1 cellular context compared by ENCODE assay signal in the genomic region with DNA sequence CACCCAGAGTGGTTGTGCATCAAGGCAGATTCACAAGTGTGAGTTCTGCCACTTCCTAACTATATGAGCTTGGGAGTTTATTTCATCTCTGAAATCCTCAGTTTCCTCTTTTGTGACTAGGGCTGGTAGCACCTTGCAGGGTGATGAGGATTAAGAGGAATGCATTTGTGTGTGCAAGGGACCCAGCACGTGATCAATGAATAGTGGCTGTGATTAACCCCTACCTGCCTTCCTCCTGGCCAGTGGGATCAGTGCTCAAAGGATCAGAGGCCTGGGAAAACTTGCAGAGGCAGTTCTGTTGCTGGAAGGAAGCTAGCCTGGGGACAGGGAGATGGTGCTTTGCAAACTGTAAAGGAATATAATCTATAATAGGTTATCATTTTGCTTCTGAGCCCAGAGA.
TF ChIP-seq lines count a peak whose summit lies in the region.

No MANE protein-coding gene starts in this region.

TF ChIP-seq in HepG2, 621 proteins besides CTCF, POLR2A, EP300 and RAD21 (continues in another document):
- TF ChIP-seq ZBED4 (CRISPR knock-in tag; IDR thresholded peaks at IDR 0.05; ENCODE audit: borderline replicate concordance) (no peak), RAD51 (IDR thresholded peaks at IDR 0.05; ENCODE audit: borderline replicate concordance) (peak; percentile 33; the same call in 1 of the 2 replicates), KDM2A (CRISPR knock-in tag; IDR thresholded peaks at IDR 0.05; ENCODE audit: borderline replicate concordance, low read depth) (0 out of 2 replicates have a peak, but pooled peaks have one; percentile 2), ZNF782 (CRISPR knock-in tag; IDR thresholded peaks at IDR 0.05; ENCODE audit: borderline replicate concordance) (no peak), NR1H2 (CRISPR knock-in tag; IDR thresholded peaks at IDR 0.05; ENCODE audit: borderline replicate concordance, low read depth) (no peak), EEA1 (CRISPR knock-in tag; IDR thresholded peaks at IDR 0.05; ENCODE audit: borderline replicate concordance) (no peak), HDAC2 (CRISPR knock-in tag; IDR thresholded peaks at IDR 0.05) (peak; percentile 40; the same call in 1 of the 2 replicates), BHLHE40 (IDR thresholded peaks at IDR 0.05; ENCODE audit: low read length) (peak; percentile 88), TEAD3 (CRISPR knock-in tag; optimal IDR thresholded peaks at IDR 0.05; ENCODE audit: borderline replicate concordance) (peak; percentile 17), THRA (CRISPR knock-in tag; IDR thresholded peaks at IDR 0.05; ENCODE audit: borderline replicate concordance) (no peak), ERF (CRISPR knock-in tag; IDR thresholded peaks at IDR 0.05) (0 out of 2 replicates have a peak, but pooled peaks have one; percentile 8), ZNF510 (CRISPR knock-in tag; IDR thresholded peaks at IDR 0.05; ENCODE audit: low read depth) (no peak), POGZ (CRISPR knock-in tag; IDR thresholded peaks at IDR 0.05) (no peak), MLX (CRISPR knock-in tag; IDR thresholded peaks at IDR 0.05) (peak; percentile 69; the same call in 1 of the 2 replicates), AHR (CRISPR knock-in tag; IDR thresholded peaks at IDR 0.05) (no peak), GTF2F1 (IDR thresholded peaks at IDR 0.05; ENCODE audit: low read length) (no peak), ELF1 (CRISPR knock-in tag; IDR thresholded peaks at IDR 0.05) (no peak), ZNF777 (CRISPR knock-in tag; IDR thresholded peaks at IDR 0.05) (no peak), KAT7 (CRISPR knock-in tag; IDR thresholded peaks at IDR 0.05; ENCODE audit: borderline replicate concordance) (no peak), ZNF547 (CRISPR knock-in tag; IDR thresholded peaks at IDR 0.05) (0 out of 2 replicates have a peak, but pooled peaks have one; percentile 1), NCOR1 (IDR thresholded peaks at IDR 0.05; ENCODE audit: borderline replicate concordance, low read length) (no peak), ZNF781 (CRISPR knock-in tag; IDR thresholded peaks at IDR 0.05; ENCODE audit: borderline replicate concordance, not compliant biosample characterization) (peak; percentile 4), DMAP1 (CRISPR knock-in tag; IDR thresholded peaks at IDR 0.05) (0 out of 2 replicates have a peak, but pooled peaks have one; percentile 16), SOX13 (IDR thresholded peaks at IDR 0.05) (no peak), SOX13 (CRISPR knock-in tag; conservative IDR thresholded peaks at IDR 0.05 in 1 of 2, IDR thresholded peaks at IDR 0.05 in 1 of 2) (peak in 1 of 2 experiments; percentile 26; a peak in 1 of 4 replicates), BATF2 (CRISPR knock-in tag; IDR thresholded peaks at IDR 0.05) (no peak), ZNF749 (CRISPR knock-in tag; IDR thresholded peaks at IDR 0.05; ENCODE audit: borderline replicate concordance) (no peak), FOXP1 (IDR thresholded peaks at IDR 0.05) (no peak), FOXP1 (CRISPR knock-in tag; IDR thresholded peaks at IDR 0.05) (no peak), TOE1 (CRISPR knock-in tag; IDR thresholded peaks at IDR 0.05) (0 out of 2 replicates have a peak, but pooled peaks have one; percentile 8), TP53 (CRISPR knock-in tag; conservative IDR thresholded peaks at IDR 0.05) (no peak), ZMAT5 (CRISPR knock-in tag; IDR thresholded peaks at IDR 0.05; ENCODE audit: borderline replicate concordance, low read depth) (no peak), ZNF567 (CRISPR knock-in tag; IDR thresholded peaks at IDR 0.05; ENCODE audit: borderline replicate concordance) (0 out of 2 replicates have a peak, but pooled peaks have one; percentile 20), PHF21A (CRISPR knock-in tag; IDR thresholded peaks at IDR 0.05) (no peak), ZFX (CRISPR knock-in tag; IDR thresholded peaks at IDR 0.05; ENCODE audit: low read depth) (peak; percentile 45), ZNF652 (CRISPR knock-in tag; IDR thresholded peaks at IDR 0.05; ENCODE audit: borderline replicate concordance, low read depth) (peak; percentile 95), PITX1 (CRISPR knock-in tag; IDR thresholded peaks at IDR 0.05) (peak; percentile 75)
- TF ChIP-seq, protein P1, sequence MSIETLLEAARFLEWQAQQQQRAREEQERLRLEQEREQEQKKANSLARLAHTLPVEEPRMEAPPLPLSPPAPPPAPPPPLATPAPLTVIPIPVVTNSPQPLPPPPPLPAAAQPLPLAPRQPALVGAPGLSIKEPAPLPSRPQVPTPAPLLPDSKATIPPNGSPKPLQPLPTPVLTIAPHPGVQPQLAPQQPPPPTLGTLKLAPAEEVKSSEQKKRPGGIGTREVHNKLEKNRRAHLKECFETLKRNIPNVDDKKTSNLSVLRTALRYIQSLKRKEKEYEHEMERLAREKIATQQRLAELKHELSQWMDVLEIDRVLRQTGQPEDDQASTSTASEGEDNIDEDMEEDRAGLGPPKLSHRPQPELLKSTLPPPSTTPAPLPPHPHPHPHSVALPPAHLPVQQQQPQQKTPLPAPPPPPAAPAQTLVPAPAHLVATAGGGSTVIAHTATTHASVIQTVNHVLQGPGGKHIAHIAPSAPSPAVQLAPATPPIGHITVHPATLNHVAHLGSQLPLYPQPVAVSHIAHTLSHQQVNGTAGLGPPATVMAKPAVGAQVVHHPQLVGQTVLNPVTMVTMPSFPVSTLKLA (IDR thresholded peaks at IDR 0.05) = no peak
- TF ChIP-seq, protein P2, sequence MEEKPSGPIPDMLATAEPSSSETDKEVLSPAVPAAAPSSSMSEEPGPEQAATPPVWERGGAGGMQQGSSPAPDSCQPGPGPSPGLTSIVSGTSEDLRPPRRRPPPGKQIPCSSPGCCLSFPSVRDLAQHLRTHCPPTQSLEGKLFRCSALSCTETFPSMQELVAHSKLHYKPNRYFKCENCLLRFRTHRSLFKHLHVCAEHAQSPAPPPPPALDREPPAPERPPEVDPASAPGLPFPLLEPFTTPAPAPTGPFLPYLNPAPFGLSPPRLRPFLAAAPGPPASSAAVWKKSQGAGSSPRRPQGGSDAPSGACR (CRISPR knock-in tag; IDR thresholded peaks at IDR 0.05) = peak; percentile 76; the same call in 1 of the 2 replicates
- TF ChIP-seq, protein P3, sequence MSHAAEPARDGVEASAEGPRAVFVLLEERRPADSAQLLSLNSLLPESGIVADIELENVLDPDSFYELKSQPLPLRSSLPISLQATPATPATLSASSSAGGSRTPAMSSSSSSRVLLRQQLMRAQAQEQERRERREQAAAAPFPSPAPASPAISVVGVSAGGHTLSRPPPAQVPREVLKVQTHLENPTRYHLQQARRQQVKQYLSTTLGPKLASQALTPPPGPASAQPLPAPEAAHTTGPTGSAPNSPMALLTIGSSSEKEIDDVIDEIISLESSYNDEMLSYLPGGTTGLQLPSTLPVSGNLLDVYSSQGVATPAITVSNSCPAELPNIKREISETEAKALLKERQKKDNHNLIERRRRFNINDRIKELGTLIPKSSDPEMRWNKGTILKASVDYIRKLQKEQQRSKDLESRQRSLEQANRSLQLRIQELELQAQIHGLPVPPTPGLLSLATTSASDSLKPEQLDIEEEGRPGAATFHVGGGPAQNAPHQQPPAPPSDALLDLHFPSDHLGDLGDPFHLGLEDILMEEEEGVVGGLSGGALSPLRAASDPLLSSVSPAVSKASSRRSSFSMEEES (CRISPR knock-in tag; IDR thresholded peaks at IDR 0.05) = 0 out of 2 replicates have a peak, but pooled peaks have one; percentile 43
- TF ChIP-seq, protein P4, sequence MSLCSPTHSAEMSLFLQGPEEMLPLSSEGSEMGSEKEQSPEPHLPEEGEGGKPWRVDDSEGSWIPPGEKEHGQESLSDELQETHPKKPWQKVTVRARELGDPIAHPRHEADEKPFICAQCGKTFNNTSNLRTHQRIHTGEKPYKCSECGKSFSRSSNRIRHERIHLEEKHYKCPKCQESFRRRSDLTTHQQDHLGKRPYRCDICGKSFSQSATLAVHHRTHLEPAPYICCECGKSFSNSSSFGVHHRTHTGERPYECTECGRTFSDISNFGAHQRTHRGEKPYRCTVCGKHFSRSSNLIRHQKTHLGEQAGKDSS (CRISPR knock-in tag; IDR thresholded peaks at IDR 0.05; ENCODE audit: borderline replicate concordance, low read depth) = peak; percentile 11; the same call in 1 of the 2 replicates
- TF ChIP-seq, protein P5, sequence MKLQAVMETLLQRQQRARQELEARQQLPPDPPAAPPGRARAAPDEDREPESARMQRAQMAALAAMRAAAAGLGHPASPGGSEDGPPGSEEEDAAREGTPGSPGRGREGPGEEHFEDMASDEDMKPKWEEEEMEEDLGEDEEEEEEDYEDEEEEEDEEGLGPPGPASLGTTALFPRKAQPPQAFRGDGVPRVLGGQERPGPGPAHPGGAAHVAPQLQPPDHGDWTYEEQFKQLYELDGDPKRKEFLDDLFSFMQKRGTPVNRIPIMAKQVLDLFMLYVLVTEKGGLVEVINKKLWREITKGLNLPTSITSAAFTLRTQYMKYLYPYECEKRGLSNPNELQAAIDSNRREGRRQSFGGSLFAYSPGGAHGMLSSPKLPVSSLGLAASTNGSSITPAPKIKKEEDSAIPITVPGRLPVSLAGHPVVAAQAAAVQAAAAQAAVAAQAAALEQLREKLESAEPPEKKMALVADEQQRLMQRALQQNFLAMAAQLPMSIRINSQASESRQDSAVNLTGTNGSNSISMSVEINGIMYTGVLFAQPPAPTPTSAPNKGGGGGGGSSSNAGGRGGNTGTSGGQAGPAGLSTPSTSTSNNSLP (IDR thresholded peaks at IDR 0.05; ENCODE audit: low read depth, low read length) = 0 out of 2 replicates have a peak, but pooled peaks have one; percentile 5
- TF ChIP-seq, protein P6, sequence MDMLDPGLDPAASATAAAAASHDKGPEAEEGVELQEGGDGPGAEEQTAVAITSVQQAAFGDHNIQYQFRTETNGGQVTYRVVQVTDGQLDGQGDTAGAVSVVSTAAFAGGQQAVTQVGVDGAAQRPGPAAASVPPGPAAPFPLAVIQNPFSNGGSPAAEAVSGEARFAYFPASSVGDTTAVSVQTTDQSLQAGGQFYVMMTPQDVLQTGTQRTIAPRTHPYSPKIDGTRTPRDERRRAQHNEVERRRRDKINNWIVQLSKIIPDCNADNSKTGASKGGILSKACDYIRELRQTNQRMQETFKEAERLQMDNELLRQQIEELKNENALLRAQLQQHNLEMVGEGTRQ (IDR thresholded peaks at IDR 0.05; ENCODE audit: low read depth, low read length) = peak; percentile 91
- TF ChIP-seq, protein P6 (CRISPR knock-in tag; IDR thresholded peaks at IDR 0.05; ENCODE audit: borderline replicate concordance) = peak; percentile 90; the same call in 1 of the 2 replicates
